1 cellular context compared by ENCODE assay signal in the genomic region with DNA sequence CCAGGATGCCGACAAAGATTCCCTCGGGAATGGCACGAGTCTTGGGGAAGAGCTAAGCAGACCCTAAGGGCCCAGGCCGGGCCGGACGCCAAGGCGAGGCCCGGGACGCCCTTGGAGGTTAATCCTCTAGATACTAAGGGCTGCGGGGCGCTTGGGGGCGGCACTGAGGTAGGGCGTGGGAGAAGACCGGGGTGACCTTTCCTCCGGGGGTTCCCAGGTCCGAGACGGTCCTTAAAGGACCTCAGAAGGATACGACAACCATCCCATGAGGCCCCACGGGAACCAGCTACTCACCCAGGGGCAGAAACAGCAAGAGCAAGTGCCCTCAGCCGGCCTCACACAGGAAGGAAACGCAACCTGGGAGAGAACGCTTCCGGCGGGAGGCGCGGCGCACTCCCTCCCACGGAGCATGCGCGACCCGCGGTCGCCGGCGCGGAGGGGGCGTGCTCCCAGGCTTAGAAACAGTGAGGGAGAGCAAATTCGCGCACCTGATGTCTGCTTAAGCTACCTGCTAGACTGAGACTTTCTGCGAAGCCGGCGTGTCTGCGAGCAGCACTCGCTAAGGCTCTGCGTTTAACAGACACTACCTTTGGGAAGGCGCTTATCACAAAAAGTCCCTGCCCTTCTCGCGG.
TF ChIP-seq lines count a peak whose summit lies in the region.

ATAD1 (minus strand) TSS at position 354 of the 632 bp plus-strand sequence. CDS start 3,627 bp downstream, outside the sequence.

TF ChIP-seq in K562, 482 proteins besides CTCF, POLR2A, EP300 and RAD21 (continued from another document and continues in another):
- no peak for TF ChIP-seq HDAC6 (IDR thresholded peaks at IDR 0.05; ENCODE audit: low read depth, low read length)
- peak; percentile 94 for TF ChIP-seq GABPA (tag; conservative IDR thresholded peaks at IDR 0.05; ENCODE audit: low read depth)
- TF ChIP-seq EHMT2 (IDR thresholded peaks at IDR 0.05), result no peak
- TF ChIP-seq, protein P1, sequence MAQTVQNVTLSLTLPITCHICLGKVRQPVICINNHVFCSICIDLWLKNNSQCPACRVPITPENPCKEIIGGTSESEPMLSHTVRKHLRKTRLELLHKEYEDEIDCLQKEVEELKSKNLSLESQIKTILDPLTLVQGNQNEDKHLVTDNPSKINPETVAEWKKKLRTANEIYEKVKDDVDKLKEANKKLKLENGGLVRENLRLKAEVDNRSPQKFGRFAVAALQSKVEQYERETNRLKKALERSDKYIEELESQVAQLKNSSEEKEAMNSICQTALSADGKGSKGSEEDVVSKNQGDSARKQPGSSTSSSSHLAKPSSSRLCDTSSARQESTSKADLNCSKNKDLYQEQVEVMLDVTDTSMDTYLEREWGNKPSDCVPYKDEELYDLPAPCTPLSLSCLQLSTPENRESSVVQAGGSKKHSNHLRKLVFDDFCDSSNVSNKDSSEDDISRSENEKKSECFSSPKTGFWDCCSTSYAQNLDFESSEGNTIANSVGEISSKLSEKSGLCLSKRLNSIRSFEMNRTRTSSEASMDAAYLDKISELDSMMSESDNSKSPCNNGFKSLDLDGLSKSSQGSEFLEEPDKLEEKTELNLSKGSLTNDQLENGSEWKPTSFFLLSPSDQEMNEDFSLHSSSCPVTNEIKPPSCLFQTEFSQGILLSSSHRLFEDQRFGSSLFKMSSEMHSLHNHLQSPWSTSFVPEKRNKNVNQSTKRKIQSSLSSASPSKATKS (CRISPR knock-in tag; IDR thresholded peaks at IDR 0.05), result no peak
- peak; percentile 56; the same call in 1 of the 2 replicates for TF ChIP-seq THRA (IDR thresholded peaks at IDR 0.05)
- peak; percentile 65 to 71 for TF ChIP-seq MNT (conservative IDR thresholded peaks at IDR 0.05)
- no peak for TF ChIP-seq FOXK1 (CRISPR knock-in tag; IDR thresholded peaks at IDR 0.05; ENCODE audit: borderline replicate concordance)
- peak; percentile 53 for TF ChIP-seq CXXC5 (CRISPR knock-in tag; IDR thresholded peaks at IDR 0.05)
- TF ChIP-seq ETV6 (IDR thresholded peaks at IDR 0.05; ENCODE audit: borderline replicate concordance in 1 of 2, low read depth in 2 of 2, low read length in 1 of 2), result no peak
- no peak for TF ChIP-seq ETV6 (CRISPR knock-in tag; IDR thresholded peaks at IDR 0.05; ENCODE audit: borderline replicate concordance)
- no peak for TF ChIP-seq ZNF232 (CRISPR knock-in tag; IDR thresholded peaks at IDR 0.05)
- no peak for TF ChIP-seq ZNF395 (CRISPR knock-in tag; IDR thresholded peaks at IDR 0.05)
- no peak for TF ChIP-seq HSF4 (CRISPR knock-in tag; IDR thresholded peaks at IDR 0.05; ENCODE audit: borderline replicate concordance)
- no peak for TF ChIP-seq RBM39 (optimal IDR thresholded peaks at IDR 0.05; ENCODE audit: low read depth, low read length)
- no peak for TF ChIP-seq THRAP3 (IDR thresholded peaks at IDR 0.05; ENCODE audit: borderline replicate concordance)
- TF ChIP-seq, protein P2, sequence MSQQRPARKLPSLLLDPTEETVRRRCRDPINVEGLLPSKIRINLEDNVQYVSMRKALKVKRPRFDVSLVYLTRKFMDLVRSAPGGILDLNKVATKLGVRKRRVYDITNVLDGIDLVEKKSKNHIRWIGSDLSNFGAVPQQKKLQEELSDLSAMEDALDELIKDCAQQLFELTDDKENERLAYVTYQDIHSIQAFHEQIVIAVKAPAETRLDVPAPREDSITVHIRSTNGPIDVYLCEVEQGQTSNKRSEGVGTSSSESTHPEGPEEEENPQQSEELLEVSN (IDR thresholded peaks at IDR 0.05; ENCODE audit: borderline replicate concordance in 1 of 2, extremely low read depth in 1 of 2, insufficient read depth in 1 of 2, insufficient read length in 1 of 2, low read depth in 1 of 2, low read length in 1 of 2, poor library complexity in 1 of 2, severe bottlenecking in 1 of 2), result peak in 1 of 2 experiments; percentile 48
- no peak for TF ChIP-seq E2F8 (IDR thresholded peaks at IDR 0.05; ENCODE audit: low read depth, partially characterized antibody)
- TF ChIP-seq ZNF274 (IDR thresholded peaks at IDR 0.05; ENCODE audit: borderline replicate concordance, low read depth, low read length), result no peak
- TF ChIP-seq ZNF445 (CRISPR knock-in tag; IDR thresholded peaks at IDR 0.05; ENCODE audit: low read depth), result no peak
- no peak for TF ChIP-seq PBX2 (CRISPR knock-in tag; IDR thresholded peaks at IDR 0.05; ENCODE audit: low read depth)
- TF ChIP-seq PBX2 (tag; conservative IDR thresholded peaks at IDR 0.05; ENCODE audit: low read depth), result no peak
- TF ChIP-seq ZNF165 (CRISPR knock-in tag; IDR thresholded peaks at IDR 0.05; ENCODE audit: borderline replicate concordance), result no peak
- no peak for TF ChIP-seq NR3C1 (CRISPR knock-in tag; IDR thresholded peaks at IDR 0.05)
- TF ChIP-seq GTF2A2 (tag; IDR thresholded peaks at IDR 0.05), result no peak
- TF ChIP-seq ZNF197 (CRISPR knock-in tag; IDR thresholded peaks at IDR 0.05; ENCODE audit: low read depth), result 0 out of 2 replicates have a peak, but pooled peaks have one; percentile 33
- TF ChIP-seq GABPB1 (CRISPR knock-in tag; IDR thresholded peaks at IDR 0.05), result peak; percentile 71; the same call in 1 of the 2 replicates
- TF ChIP-seq KLF1 (tag; IDR thresholded peaks at IDR 0.05), result peak; percentile 43; the same call in 1 of the 2 replicates
- no peak for TF ChIP-seq FOSL1 (tag; conservative IDR thresholded peaks at IDR 0.05)
- no peak for TF ChIP-seq BHLHE40 (IDR thresholded peaks at IDR 0.05; ENCODE audit: low read length)
- no peak for TF ChIP-seq CBX5 (IDR thresholded peaks at IDR 0.05; ENCODE audit: borderline replicate concordance, low read depth)
- no peak for TF ChIP-seq GATAD2A (IDR thresholded peaks at IDR 0.05)
- peak; percentile 49; the same call in 1 of the 2 replicates for TF ChIP-seq TAF7 (tag; IDR thresholded peaks at IDR 0.05)
